28 cellular contexts compared by ENCODE assay signal in the genomic region with DNA sequence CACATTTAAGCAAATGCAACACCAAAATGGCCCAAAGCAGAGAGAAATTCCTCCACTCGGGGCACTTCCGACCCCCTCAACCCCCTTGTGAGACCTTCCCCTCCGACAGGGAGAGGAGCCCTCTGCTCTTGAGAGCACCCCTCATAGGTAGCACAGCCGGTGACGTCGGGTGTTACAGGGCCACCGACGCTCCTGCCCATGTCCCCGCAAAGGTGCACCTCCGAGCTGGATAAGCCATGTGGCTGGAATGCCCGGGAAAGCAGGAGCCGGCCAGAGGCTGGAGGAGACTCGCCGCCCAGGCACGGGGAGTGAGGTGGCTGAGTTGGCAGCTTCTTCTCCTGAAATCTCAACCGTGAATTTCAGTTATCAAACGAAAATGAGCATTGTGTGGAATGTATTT.
"Had no signal": no experiment of that assay in that cellular context is flagged by ENCODE, and none has a peak within 500 bp of the region (broad histone marks: within the 10 kb centered on the region; RNA-seq: fewer than 3 reads in every experiment).

No MANE protein-coding gene starts in this region.

- H3K9me3 Mint-ChIP-seq: immature natural killer cell; mesothelial cell of epicardium; natural killer cell; nephron progenitor cell; neural progenitor cell; stimulated activated memory B cell treated with anti-CD40 and anti-IgM and Interleukin-4, amounts not matched to agents 10 μg/mL and 1 μg/mL and 100 μg/mL, for 72 hours; stimulated activated naive CD8-positive, alpha-beta T cell treated with anti-CD3 and anti-CD28 coated beads, Interleukin-15, amount 100 ng/mL, for 72 hours had no signal

- H3K9me3 ChIP-seq: left lung, ovary, right atrium auricular region, right lobe of liver, thyroid gland, upper lobe of right lung had no signal

- H3K36me3 Mint-ChIP-seq: immature natural killer cell; mesothelial cell of epicardium; naive B cell; natural killer cell; neural progenitor cell; stimulated activated memory B cell treated with anti-CD40 and anti-IgM and Interleukin-4, amounts not matched to agents 10 μg/mL and 1 μg/mL and 100 μg/mL, for 72 hours had no signal

- H3K4me2 ChIP-seq: neural progenitor cell, smooth muscle cell had no signal

- H3K4me3 Mint-ChIP-seq: mesothelial cell of epicardium; naive B cell; natural killer cell; nephron progenitor cell; neural progenitor cell; stimulated activated memory B cell treated with anti-CD40 and anti-IgM and Interleukin-4, amounts not matched to agents 10 μg/mL and 1 μg/mL and 100 μg/mL, for 72 hours; stimulated activated naive CD8-positive, alpha-beta T cell treated with anti-CD3 and anti-CD28 coated beads, Interleukin-15, amount 100 ng/mL, for 72 hours had no signal

- H3K36me3 ChIP-seq: left lung, neural progenitor cell, ovary, right atrium auricular region, right lobe of liver, thyroid gland, upper lobe of right lung had no signal

- H3K27me3 ChIP-seq: ovary, right atrium auricular region, thyroid gland had no signal

- ATAC-seq: left colon; left lung; natural killer cell; right lobe of liver; stimulated activated memory B cell treated with anti-CD40 and anti-IgM and Interleukin-4, amounts not matched to agents 10 μg/mL and 1 μg/mL and 100 μg/mL, for 72 hours; stimulated activated naive CD8-positive, alpha-beta T cell treated with anti-CD3 and anti-CD28 coated beads, Interleukin-15, amount 100 ng/mL, for 72 hours; upper lobe of right lung had no signal

- DNase-seq: hypothalamus; immature natural killer cell; kidney; left colon; left lung; mesendoderm; naive B cell; natural killer cell; nephron progenitor cell; ovary; right lobe of liver; stimulated activated CD4-positive, alpha-beta T cell treated with anti-CD3 and anti-CD28 coated beads, Interleukin-1b, Interleukin-23, amount 100 ng/mL, for 48 hours; stimulated activated CD4-positive, alpha-beta T cell treated with anti-CD3 and anti-CD28 coated beads, Interleukin-2, amount 100 ng/mL, for 48 hours; stimulated activated CD4-positive, alpha-beta T cell treated with anti-CD3 and anti-CD28 coated beads, Interleukin-4, amount 100 ng/mL, for 4 hours; stimulated activated CD8-positive, alpha-beta memory T cell treated with anti-CD3 and anti-CD28 coated beads, Interleukin-4, amount 100 ng/mL, for 48 hours; stimulated activated naive CD4-positive, alpha-beta T cell treated with Interleukin-2 at 50 U/mL for 16 hours; stimulated activated naive CD8-positive, alpha-beta T cell treated with anti-CD3 and anti-CD28 coated beads, Interleukin-15, amount 100 ng/mL, for 72 hours; substantia nigra; thyroid gland; trophoblast cell; upper lobe of right lung had no signal

- H3K4me1 Mint-ChIP-seq: naive B cell; stimulated activated memory B cell treated with anti-CD40 and anti-IgM and Interleukin-4, amounts not matched to agents 10 μg/mL and 1 μg/mL and 100 μg/mL, for 72 hours; stimulated activated naive CD8-positive, alpha-beta T cell treated with anti-CD3 and anti-CD28 coated beads, Interleukin-15, amount 100 ng/mL, for 72 hours had no signal

- H3K27ac ChIP-seq: left lung, neural progenitor cell, ovary, right atrium auricular region, right lobe of liver, thyroid gland, upper lobe of right lung had no signal

- H3K27ac Mint-ChIP-seq: mesothelial cell of epicardium; natural killer cell; nephron progenitor cell; neural progenitor cell; progenitor cell of endocrine pancreas; stimulated activated memory B cell treated with anti-CD40 and anti-IgM and Interleukin-4, amounts not matched to agents 10 μg/mL and 1 μg/mL and 100 μg/mL, for 72 hours; stimulated activated naive CD8-positive, alpha-beta T cell treated with anti-CD3 and anti-CD28 coated beads, Interleukin-15, amount 100 ng/mL, for 72 hours had no signal

- H3K4me3 ChIP-seq: left lung, lung, neural progenitor cell, ovary, right atrium auricular region, right lobe of liver, smooth muscle cell, thyroid gland, upper lobe of right lung had no signal

- H3K9ac ChIP-seq: neural progenitor cell had no signal

- H3K4me1 ChIP-seq: left lung, right atrium auricular region, right lobe of liver, upper lobe of right lung had no signal
